ENCODE assay signal across 8 cellular contexts in genomic region chr10:62373995-62374861, GRCh38. TPM values are rescaled to one million over a fixed set of nuclear protein-coding genes. Genes with fewer than 3 reads are reported as not detected.
DNase-seq lines count a peak whose midpoint lies in the region; ATAC-seq and TF ChIP-seq lines count a peak whose summit lies in the region.

A gene with protein sequence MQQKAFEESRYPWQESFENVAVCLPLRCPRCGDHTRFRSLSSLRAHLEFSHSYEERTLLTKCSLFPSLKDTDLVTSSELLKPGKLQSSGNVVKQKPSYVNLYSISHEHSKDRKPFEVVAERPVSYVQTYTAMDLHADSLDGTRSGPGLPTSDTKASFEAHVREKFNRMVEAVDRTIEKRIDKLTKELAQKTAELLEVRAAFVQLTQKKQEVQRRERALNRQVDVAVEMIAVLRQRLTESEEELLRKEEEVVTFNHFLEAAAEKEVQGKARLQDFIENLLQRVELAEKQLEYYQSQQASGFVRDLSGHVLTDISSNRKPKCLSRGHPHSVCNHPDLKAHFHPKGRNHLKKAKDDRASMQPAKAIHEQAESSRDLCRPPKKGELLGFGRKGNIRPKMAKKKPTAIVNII (plus strand): TSS chr10:62374369. CDS start chr10:62376194, 1,825 bp downstream.

- H3K4me1 Mint-ChIP-seq in activated CD4-positive, alpha-beta T cell treated with anti-CD3 and anti-CD28 coated beads for 36 hours, result peaks cover 7% of the 10 kb centered on the region

- peak; percentile 53 for DNase-seq in HT1080 (ENCODE audit: low read depth)
- peak; percentile 70 for DNase-seq in activated CD4-positive, alpha-beta T cell treated with anti-CD3 and anti-CD28 coated beads for 36 hours
- peak; percentile 25 for DNase-seq in dermis blood vessel endothelial cell
- DNase-seq in lower leg skin (ENCODE audit: low spot score in 2 of 2), result no peak
- DNase-seq in stimulated activated CD4-positive, alpha-beta T cell treated with anti-CD3 and anti-CD28 coated beads, TNF-alpha, amount 100 ng/mL, for 4 hours (ENCODE audit: low read depth in 3 of 3), result peak in 2 of 3 experiments; percentile 12 to 25
- no peak for DNase-seq in DMS153 (lab: John Stamatoyannopoulos, UW)

- ATAC-seq in activated CD4-positive, alpha-beta T cell treated with anti-CD3 and anti-CD28 coated beads for 36 hours, result peak; percentile 92
- no peak for ATAC-seq in HG02642 (IDR thresholded peaks at IDR 0.05; ENCODE audit: poor library complexity, unreplicated experiment)

- H3K4me3 Mint-ChIP-seq in activated CD4-positive, alpha-beta T cell treated with anti-CD3 and anti-CD28 coated beads for 36 hours, result peak within 1 kb of the TSS; percentile 69

- intact Hi-C loops in activated CD4-positive, alpha-beta T cell treated with anti-CD3 and anti-CD28 coated beads for 36 hours (cut with DNase I, micrococcal nuclease), result loop anchor here in 1 of 2 experiments (5.0 kb wide), 1 partner anchor 107 kb away; the partner anchor contains the start of gene RTKN2
- intact Hi-C loops in lower leg skin (cut with DNase I; ENCODE audit: low total_unique reads), result no loop called here

- 1 to 4% methylated on average over 29 to 52 of the region's 73 CpGs for WGBS in lower leg skin, 2 donors

- H3K27ac Mint-ChIP-seq in activated CD4-positive, alpha-beta T cell treated with anti-CD3 and anti-CD28 coated beads for 36 hours, result no peak within 1 kb of the TSS

- peak within 1 kb of the TSS; percentile 30 for H3K4me3 ChIP-seq in lower leg skin (ENCODE audit: low read depth, poor library complexity, severe bottlenecking)

- H3K27ac ChIP-seq in C4-2B, result peak within 1 kb of the TSS; percentile 6; the same call in 1 of the 2 replicates

- no peak; the same call in 1 of the 2 replicates for TF ChIP-seq CTCF in C4-2B (conservative IDR thresholded peaks at IDR 0.05)
- no peak for TF ChIP-seq CTCF in lower leg skin (IDR thresholded peaks at IDR 0.05)

- CTCF ChIA-PET in activated CD4-positive, alpha-beta T cell treated with anti-CD3 and anti-CD28 coated beads for 36 hours (lab: Charles Lee), result interaction anchor here (0.5 to 0.7 kb wide), 3 partner anchors 25 to 389 kb away, joined by 3 read pairs; no protein-coding TSS in a partner anchor

- no peaks in the 10 kb centered on the region for H3K9me3 Mint-ChIP-seq in activated CD4-positive, alpha-beta T cell treated with anti-CD3 and anti-CD28 coated beads for 36 hours (ENCODE audit: low read depth)

- H3K27me3 Mint-ChIP-seq in activated CD4-positive, alpha-beta T cell treated with anti-CD3 and anti-CD28 coated beads for 36 hours, result peaks cover 29% of the 10 kb centered on the region

- POLR2A ChIA-PET in activated CD4-positive, alpha-beta T cell treated with anti-CD3 and anti-CD28 coated beads for 36 hours (lab: Charles Lee), result no interaction called here

- no peaks in the 10 kb centered on the region for H3K36me3 Mint-ChIP-seq in activated CD4-positive, alpha-beta T cell treated with anti-CD3 and anti-CD28 coated beads for 36 hours (ENCODE audit: low read depth)

- TF ChIP-seq POLR2A in lower leg skin (IDR thresholded peaks at IDR 0.05), result no peak

RNA-seq across cellular contexts. Expression of the gene that starts here (rescaled TPM):
- total RNA-seq in HT1080 (2014; rRNA removed; shearing (Covaris generic)), result 8.2 and 8.8 TPM in 2 replicates
- 6.2 and 7.4 TPM in 2 replicates for polyA plus RNA-seq in HT1080 (2015; cell fraction: cytosol; rRNA removed)
- polyA plus RNA-seq in HT1080 (2015; cell fraction: nucleus; rRNA removed), result 5.9 and 6.4 TPM in 2 replicates
- under 1 TPM; 0.09 to 0.32 TPM for total RNA-seq in activated CD4-positive, alpha-beta T cell treated with anti-CD3 and anti-CD28 coated beads for 36 hours
- total RNA-seq in dermis blood vessel endothelial cell (under 0.01 TPM in 1 of 2 replicates, not detected in the other), lower leg skin (1 to 10 TPM in 2 of 4 donors, under 1 TPM in 2; 0.30 to 4.7 (median 1.1) TPM)

Comparison
In these comparisons a context has a peak if more than half of its experiments do, and no peak if none do; other contexts are left out.
1. Peak in DNase-seq and ATAC-seq in activated CD4-positive, alpha-beta T cell treated with anti-CD3 and anti-CD28 coated beads for 36 hours; RNA of the gene not detected or under 1 TPM.
2. Peak in DNase-seq in dermis blood vessel endothelial cell; RNA of the gene not detected or under 1 TPM.
3. DNase-seq: peak in HT1080 (single experiment) and stimulated activated CD4-positive, alpha-beta T cell treated with anti-CD3 and anti-CD28 coated beads, TNF-alpha, amount 100 ng/mL, for 4 hours (2 of 3); none in lower leg skin (0 of 2) and DMS153 (single experiment).